8 cellular contexts compared by ENCODE assay signal in genomic region chr16:53743149-53743566, GRCh38. TPM values are rescaled to one million over a fixed set of nuclear protein-coding genes. Genes with fewer than 3 reads are reported as not detected.
DNase-seq lines count a peak whose midpoint lies in the region; TF ChIP-seq lines count a peak whose summit lies in the region.

No MANE protein-coding gene starts in this region.

- H3K9me3 ChIP-seq in AG04450 (ENCODE audit: control insufficient read depth, insufficient read depth, low read length) (no peaks in the 10 kb centered on the region), endodermal cell (ENCODE audit: control insufficient read depth, low read length) (peaks cover 14% of the 10 kb centered on the region)

- peak; percentile 62 for TF ChIP-seq CTCF in AG04450 (IDR thresholded peaks at IDR 0.05; ENCODE audit: low read depth, low read length)
- TF ChIP-seq CTCF in GM12872 (IDR thresholded peaks at IDR 0.05; ENCODE audit: insufficient read depth, low read depth, low read length) = peak; percentile 80
- peak; percentile 88 for TF ChIP-seq CTCF in endodermal cell (conservative IDR thresholded peaks at IDR 0.05)
- peak; percentile 75 for TF ChIP-seq CTCF in retinal pigment epithelial cell (conservative IDR thresholded peaks at IDR 0.05; ENCODE audit: low read depth, low read length)

- no peaks in the 10 kb centered on the region for H3K9me3 Mint-ChIP-seq in endodermal cell

- no peaks in the 10 kb centered on the region for H3K4me1 ChIP-seq in endodermal cell (ENCODE audit: control insufficient read depth, insufficient read depth, low read length)

- H3K36me3 Mint-ChIP-seq in endodermal cell (ENCODE audit: low read depth) = no peaks in the 10 kb centered on the region

- no peak overlapping the region for H3K4me3 Mint-ChIP-seq in endodermal cell

- H3K4me3 ChIP-seq in AG04450 (ENCODE audit: low read depth, low read length) = no peak overlapping the region
- H3K4me3 ChIP-seq in endodermal cell (ENCODE audit: low read length) = no peak overlapping the region
- no peak overlapping the region for H3K4me3 ChIP-seq in retinal pigment epithelial cell (ENCODE audit: low read length)

- H3K27me3 ChIP-seq in AG04450 (ENCODE audit: control insufficient read depth, insufficient read depth, low read length) (no peaks in the 10 kb centered on the region), endodermal cell (ENCODE audit: control insufficient read depth, insufficient read depth, low read length, poor library complexity, severe bottlenecking) (no peaks in the 10 kb centered on the region)

- no peak overlapping the region for H3K27ac Mint-ChIP-seq in endodermal cell

- peaks cover 20% of the 10 kb centered on the region for H3K4me1 Mint-ChIP-seq in endodermal cell

- CTCF ChIA-PET in AG04450 (lab: Charles Lee) = interaction anchor here (0.6 to 2.2 kb wide), 15 partner anchors 8 to 172 kb away, joined by 3 to 13 read pairs (median 4); partner anchors contain the start of genes FTO and RPGRIP1L

- POLR2A ChIA-PET in AG04450 (lab: Yijun Ruan, JAX) = no interaction called here

- H3K9ac ChIP-seq in endodermal cell (ENCODE audit: extremely low read depth, low read length, poor library complexity, severe bottlenecking) = no peak overlapping the region

- 0 to 65% methylated on average over 1 to 3 of the region's 3 CpGs for WGBS in endodermal cell (ENCODE audit: insufficient coverage in 1 of 2, insufficient read length in 1 of 2), 2 experiments

- no peak overlapping the region for H3K27ac ChIP-seq in AG04450 (ENCODE audit: low read depth, low read length)
- H3K27ac ChIP-seq in endodermal cell (ENCODE audit: low read depth, low read length) = no peak overlapping the region

- H3K36me3 ChIP-seq in endodermal cell (ENCODE audit: control insufficient read depth, insufficient read depth, low read length) = no peaks in the 10 kb centered on the region

- no peaks in the 10 kb centered on the region for H3K27me3 Mint-ChIP-seq in endodermal cell (ENCODE audit: insufficient read depth)

- DNase-seq in AG04450 (ENCODE audit: low read depth, low spot score) = no peak
- DNase-seq in OCI-M1 (lab: John Stamatoyannopoulos, UW) = peak; percentile 56
- peak; percentile 68 for DNase-seq in endodermal cell
- DNase-seq in retinal pigment epithelial cell (ENCODE audit: low read depth) = no peak
- no peak for DNase-seq in HuH-7 (ENCODE audit: low spot score)
- DNase-seq in NCI-H1048 (lab: John Stamatoyannopoulos, UW) = no peak
- DNase-seq in islet precursor cell = no peak

RNA-seq across cellular contexts. Expression of gene FTO, which starts 39.2 kb away (rescaled TPM):
- polyA plus RNA-seq in AG04450 (2011; rRNA removed) = 123 and 135 TPM in 2 replicates
- 158 and 166 TPM in 2 replicates for polyA minus RNA-seq in AG04450 (2011; rRNA and poly(A)+ RNA removed)
- 100 to 1,000 TPM in 1 of 2 donors, 10 to 100 TPM in 1; 80.3 to 102 TPM for total RNA-seq in endodermal cell
- polyA plus RNA-seq in endodermal cell (2013, experiment 1 of 2) = 67.0 TPM
- polyA plus RNA-seq in endodermal cell (2013, experiment 2 of 2) = 66.8 TPM

RNA-seq across cellular contexts. Expression of gene RPGRIP1L, which starts 39.5 kb away (rescaled TPM):
- 9.1 and 13.0 TPM in 2 replicates for polyA plus RNA-seq in AG04450 (2011; rRNA removed)
- polyA minus RNA-seq in AG04450 (2011; rRNA and poly(A)+ RNA removed) = 12.1 and 14.6 TPM in 2 replicates
- 10 to 100 TPM; 15.9 to 19.8 TPM for total RNA-seq in endodermal cell
- 14.5 TPM for polyA plus RNA-seq in endodermal cell (2013, experiment 1 of 2)
- polyA plus RNA-seq in endodermal cell (2013, experiment 2 of 2) = 13.7 TPM

Comparison
In these comparisons a context has a peak if more than half of its experiments do, and no peak if none do; other contexts are left out.
1. DNase-seq: peak in OCI-M1 (single experiment) and endodermal cell (single experiment); none in AG04450 (single experiment), retinal pigment epithelial cell (single experiment), HuH-7 (single experiment), NCI-H1048 (single experiment) and islet precursor cell (single experiment).
2. Peak in every context shown above with its lines, with median percentiles within 50 percentile points of each other: CTCF ChIP-seq.